In the genomic region with DNA sequence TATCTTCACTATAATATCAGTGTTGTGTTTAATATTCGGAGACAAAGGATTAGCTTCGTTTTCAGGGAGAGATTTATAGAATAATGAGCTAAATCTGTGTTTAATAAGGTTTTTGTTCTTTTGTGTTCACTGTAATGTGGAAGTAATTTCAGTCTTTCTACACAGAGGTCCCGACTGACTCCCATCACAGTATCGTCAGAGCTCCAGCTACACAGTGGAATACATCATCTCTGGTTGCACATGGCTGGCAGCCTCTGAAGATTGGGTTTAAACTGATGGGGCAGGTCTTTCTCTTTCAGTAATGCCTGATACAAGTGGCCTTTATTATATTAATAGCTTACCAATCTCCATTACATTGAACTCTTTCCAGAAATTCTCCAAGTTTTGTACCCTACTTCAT, we compare ENCODE assay signal across 11 cellular contexts.
"Had no signal": no experiment of that assay in that cellular context is flagged by ENCODE, and none has a peak within 500 bp of the region (broad histone marks: within the 10 kb centered on the region; RNA-seq: fewer than 3 reads in every experiment).

No MANE protein-coding gene starts in this region.

- H3K4me2 ChIP-seq: GM23338 had no signal

- FAIRE-seq: H1, H54 had no signal

- H3K9ac ChIP-seq: GM23248 had no signal

- H2AFZ ChIP-seq: GM23248, GM23338 had no signal

- DNase-seq: GM23248, GOT3, H7, H9, HCEC 1CT, HFFc6 had no signal

- H3K27ac ChIP-seq: GM23248 had no signal

- H3K4me1 ChIP-seq: HAP-1 had no signal

- ATAC-seq: GM23338, HCT116 had no signal

- H3K36me3 ChIP-seq: HAP-1 had no signal

- H3K9me3 ChIP-seq: HAP-1 had no signal

- H3K4me3 ChIP-seq: GM23248, GM23338, HAP-1 had no signal
